Comparison of ENCODE assay signal across 12 cellular contexts in the genomic region with DNA sequence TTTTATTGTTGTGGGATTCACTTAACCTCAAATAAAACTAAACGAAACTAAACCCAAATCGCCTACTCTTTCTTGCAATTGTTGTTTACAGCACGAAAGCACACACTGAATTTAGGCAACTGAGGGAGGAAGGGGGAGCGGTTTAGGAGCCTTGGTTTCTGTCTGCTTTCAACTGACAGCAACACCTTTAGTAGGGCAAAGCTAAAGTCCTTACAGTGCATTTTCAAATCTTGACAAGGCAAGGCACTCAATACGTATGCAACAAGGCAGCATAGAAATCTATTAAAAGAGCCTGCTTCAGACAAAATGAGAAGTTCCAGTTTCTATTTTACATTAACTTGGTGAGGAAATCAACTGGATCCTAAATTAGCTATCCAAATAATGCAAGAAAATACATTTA.
DNase-seq lines count a peak whose midpoint lies in the region; ATAC-seq, FAIRE-seq and TF ChIP-seq lines count a peak whose summit lies in the region.
"Had no signal": no experiment of that assay in that cellular context is flagged by ENCODE, and none has a peak within 500 bp of the region (broad histone marks: within the 10 kb centered on the region; RNA-seq: fewer than 3 reads in every experiment).

No MANE protein-coding gene starts in this region.

- no peak overlapping the region for H4K91ac ChIP-seq in H1 (replicated peaks; ENCODE audit: insufficient read length, low read length)

- H4K20me1 ChIP-seq in H1 (replicated peaks in 1 of 2; ENCODE audit: control insufficient read depth in 1 of 2, insufficient read depth in 2 of 2, low read length in 2 of 2) = no peaks in the 10 kb centered on the region

- H2BK15ac ChIP-seq in H1 (ENCODE audit: low read length) = no peak overlapping the region

- H3K56ac ChIP-seq in H1 (replicated peaks; ENCODE audit: insufficient read length, low read depth, low read length) = no peak overlapping the region

- no peaks in the 10 kb centered on the region for H3K79me1 ChIP-seq in H1 (ENCODE audit: low read depth, low read length)

- H3K4me2 ChIP-seq in H1 (ENCODE audit: insufficient read depth in 1 of 2, low read depth in 2 of 2, low read length in 2 of 2) = no peak overlapping the region

- H3K36me3 ChIP-seq in H1 (ENCODE audit: control insufficient read depth in 2 of 4, insufficient read depth in 4 of 4, low read length in 3 of 4) = no peaks in the 10 kb centered on the region
- no peaks in the 10 kb centered on the region for H3K36me3 ChIP-seq in tibial artery

- H2BK5ac ChIP-seq in H1 (ENCODE audit: low read depth, low read length) = no peak overlapping the region

- TF ChIP-seq RAD21 in H1 (IDR thresholded peaks at IDR 0.05 in 1 of 2, conservative IDR thresholded peaks at IDR 0.05 in 1 of 2; ENCODE audit: low read depth in 2 of 2, low read length in 2 of 2) = no peak

- TF ChIP-seq POLR2A in H1 (IDR thresholded peaks at IDR 0.05; ENCODE audit: control extremely low read depth in 1 of 2, low read depth in 2 of 2, low read length in 2 of 2) = no peak

- TF ChIP-seq CTCF in H1 (IDR thresholded peaks at IDR 0.05; ENCODE audit: control extremely low read depth in 1 of 3, insufficient read depth in 1 of 3, low read depth in 1 of 3, low read length in 3 of 3) = no peak
- no peak for TF ChIP-seq CTCF in tibial artery (IDR thresholded peaks at IDR 0.05)

- H2BK120ac ChIP-seq in H1 (replicated peaks; ENCODE audit: low read depth, low read length) = no peak overlapping the region

- H3K9ac ChIP-seq in H1 (replicated peaks in 1 of 4; ENCODE audit: extremely low read depth in 1 of 4, low read depth in 3 of 4, low read length in 3 of 4) = no peak overlapping the region

- no peak overlapping the region for H2BK20ac ChIP-seq in H1 (ENCODE audit: low read length)

- H3K4me3 ChIP-seq in H1 (ENCODE audit: extremely low read depth in 1 of 4, insufficient read depth in 2 of 4, low read depth in 3 of 4, low read length in 4 of 4) (no peak overlapping the region), tibial artery (no peak overlapping the region)
- H3K4me3 ChIP-seq: psoas muscle had no signal

- 0 out of 2 replicates have a peak overlapping the region, but pooled peaks have one; percentile 40 for H2AFZ ChIP-seq in H1 (ENCODE audit: low read length)

- CTCF ChIA-PET in H1 (lab: Charles Lee; ENCODE audit: partially characterized antibody) = interaction anchor here (0.6 kb wide), 1 partner anchor 237 kb away, joined by 3 read pairs; no protein-coding TSS in a partner anchor

- ATAC-seq in GM18517 (IDR thresholded peaks at IDR 0.05; ENCODE audit: unreplicated experiment) = peak; percentile 86
- ATAC-seq in GM21717 (IDR thresholded peaks at IDR 0.05; ENCODE audit: unreplicated experiment) = peak; percentile 71
- ATAC-seq in HG03575 (IDR thresholded peaks at IDR 0.05; ENCODE audit: extremely low read depth, insufficient number of reproducible peaks, low FRiP score, unreplicated experiment) = peak; percentile 53
- ATAC-seq: psoas muscle, WTC11 had no signal

- H3K14ac ChIP-seq in H1 (ENCODE audit: insufficient read length) = no peak overlapping the region

- DNase-seq in H1 (ENCODE audit: low read depth in 1 of 2, low spot score in 2 of 2) (no peak), mucosa of gallbladder (ENCODE audit: low spot score) (no peak), tibial artery (no peak), SHP77 (lab: John Stamatoyannopoulos, UW) (no peak)
- DNase-seq: activated effector memory CD4-positive, alpha-beta T cell treated with Interleukin-2 at 50 U/mL for 16 hours; NCI-H345; psoas muscle; stimulated activated CD4-positive, alpha-beta T cell treated with anti-CD3 and anti-CD28 coated beads, Interleukin-1b, Interleukin-23, amount 100 ng/mL, for 48 hours had no signal

- H3K4me1 ChIP-seq in H1 (replicated peaks in 1 of 4; ENCODE audit: control insufficient read depth in 3 of 4, insufficient read depth in 4 of 4, low read length in 3 of 4) (no peaks in the 10 kb centered on the region), tibial artery (no peaks in the 10 kb centered on the region)
- H3K4me1 ChIP-seq: psoas muscle had no signal

- H3K79me2 ChIP-seq in H1 (ENCODE audit: control insufficient read depth in 1 of 2, insufficient read depth in 2 of 2, low read length in 2 of 2) = no peaks in the 10 kb centered on the region

- H3K23me2 ChIP-seq in H1 (ENCODE audit: low read depth, low read length) = no peaks in the 10 kb centered on the region; the same call in 1 of the 2 replicates

- H4K5ac ChIP-seq in H1 (ENCODE audit: insufficient read length, low read depth, low read length) = no peak overlapping the region

- intact Hi-C loops in tibial artery (cut with DNase I; ENCODE audit: low total_unique reads) = no loop called here

- no peak overlapping the region for H3K27ac ChIP-seq in H1 (ENCODE audit: low read depth, low read length)
- no peak overlapping the region for H3K27ac ChIP-seq in tibial artery
- H3K27ac ChIP-seq: psoas muscle had no signal

- POLR2A ChIA-PET in H1 (lab: Charles Lee; ENCODE audit: partially characterized antibody) = no interaction called here

- H3K4ac ChIP-seq in H1 (replicated peaks; ENCODE audit: insufficient read length, low read depth, low read length) = no peak overlapping the region

- TF ChIP-seq EP300 in H1 (IDR thresholded peaks at IDR 0.05; ENCODE audit: borderline replicate concordance in 1 of 2, low read depth in 2 of 2, low read length in 2 of 2) = no peak

- H2BK12ac ChIP-seq in H1 (ENCODE audit: low read depth, low read length) = no peak overlapping the region

- H4K8ac ChIP-seq in H1 (ENCODE audit: extremely low read depth, insufficient read depth, low read length) = no peak overlapping the region

- no peak overlapping the region for H2AK5ac ChIP-seq in H1 (ENCODE audit: low read depth, low read length)

- no peak overlapping the region for H3K23ac ChIP-seq in H1 (ENCODE audit: insufficient read length)

- 88% methylated on average over 5 of the region's 5 CpGs; no CpG with 5 or more reads in 1 of the 2 experiments for WGBS in H1 (ENCODE audit: extremely low coverage in 1 of 2, insufficient coverage in 1 of 2, insufficient read length in 1 of 2, insufficient replicate concordance in 2 of 2, low coverage in 1 of 2, low lambda C conversion rate in 2 of 2, missing lambda C conversion rate in 1 of 2), 2 experiments

- H3K9me3 ChIP-seq in H1 (ENCODE audit: insufficient read depth in 2 of 2, low read depth in 1 of 2, low read length in 1 of 2) (no peaks in the 10 kb centered on the region), tibial artery (no peaks in the 10 kb centered on the region)
- H3K9me3 ChIP-seq: psoas muscle had no signal

- H3K27me3 ChIP-seq in H1 (replicated peaks in 1 of 4; ENCODE audit: control insufficient read depth in 3 of 4, extremely low read depth in 1 of 4, insufficient read depth in 3 of 4, low read length in 3 of 4) = no peaks in the 10 kb centered on the region
- H3K27me3 ChIP-seq in tibial artery = no peaks in the 10 kb centered on the region

- FAIRE-seq in H1 (lab: Jason Lieb, UNC) = no peak

- H3K18ac ChIP-seq in H1 (ENCODE audit: extremely low read depth, low read length) = no peak overlapping the region
